In genomic region chr3:115204470-115204869, GRCh38 we compare ENCODE assay signal across 1 cellular context.
TF ChIP-seq lines count a peak whose summit lies in the region.

No MANE protein-coding gene starts in this region.

TF ChIP-seq in HepG2, 621 proteins besides CTCF, POLR2A, EP300 and RAD21 (continued from another document and continues in another):
- TF ChIP-seq ZNF687 (CRISPR knock-in tag; IDR thresholded peaks at IDR 0.05) (no peak), ZNF784 (CRISPR knock-in tag; IDR thresholded peaks at IDR 0.05; ENCODE audit: borderline replicate concordance) (no peak), SOX6 (IDR thresholded peaks at IDR 0.05) (no peak), SOX6 (CRISPR knock-in tag; IDR thresholded peaks at IDR 0.05) (0 out of 2 replicates have a peak, but pooled peaks have one; percentile 18), FOXO1 (CRISPR knock-in tag; IDR thresholded peaks at IDR 0.05) (peak; percentile 21; the same call in 1 of the 2 replicates), ATF6 (CRISPR knock-in tag; conservative IDR thresholded peaks at IDR 0.05) (no peak), FOXK1 (CRISPR knock-in tag; IDR thresholded peaks at IDR 0.05; ENCODE audit: borderline replicate concordance, low read depth) (0 out of 2 replicates have a peak, but pooled peaks have one; percentile 21), SOX13 (IDR thresholded peaks at IDR 0.05) (no peak), SOX13 (CRISPR knock-in tag; conservative IDR thresholded peaks at IDR 0.05 in 1 of 2, IDR thresholded peaks at IDR 0.05 in 1 of 2) (0 out of 4 replicates have a peak, but pooled peaks of 1 of the 2 experiments have one; percentile 24), GATAD2A (CRISPR knock-in tag; IDR thresholded peaks at IDR 0.05) (peak; percentile 28; the same call in 1 of the 2 replicates), CEBPZ (IDR thresholded peaks at IDR 0.05; ENCODE audit: low read length) (no peak), SOX5 (CRISPR knock-in tag; IDR thresholded peaks at IDR 0.05; ENCODE audit: borderline replicate concordance) (peak; percentile 59), CEBPB (IDR thresholded peaks at IDR 0.05; ENCODE audit: borderline replicate concordance, low read depth, low read length) (peak; percentile 50; the same call in 1 of the 2 replicates), DNMT1 (CRISPR knock-in tag; IDR thresholded peaks at IDR 0.05) (no peak), SPEN (CRISPR knock-in tag; IDR thresholded peaks at IDR 0.05; ENCODE audit: low read depth) (no peak), SMARCC2 (IDR thresholded peaks at IDR 0.05) (no peak), MAX (IDR thresholded peaks at IDR 0.05) (peak; percentile 28; the same call in 1 of the 2 replicates), BCL6 (CRISPR knock-in tag; IDR thresholded peaks at IDR 0.05) (peak; percentile 81), CEBPG (CRISPR knock-in tag; IDR thresholded peaks at IDR 0.05) (0 out of 2 replicates have a peak, but pooled peaks have one; percentile 17), TEAD3 (CRISPR knock-in tag; optimal IDR thresholded peaks at IDR 0.05; ENCODE audit: borderline replicate concordance) (peak; percentile 90), ZNF3 (CRISPR knock-in tag; IDR thresholded peaks at IDR 0.05) (0 out of 2 replicates have a peak, but pooled peaks have one; percentile 9), TBX2 (CRISPR knock-in tag; IDR thresholded peaks at IDR 0.05; ENCODE audit: borderline replicate concordance) (no peak), AHDC1 (CRISPR knock-in tag; IDR thresholded peaks at IDR 0.05; ENCODE audit: borderline replicate concordance) (peak; percentile 77; the same call in 1 of the 2 replicates), LCORL (IDR thresholded peaks at IDR 0.05) (no peak), LCORL (CRISPR knock-in tag; IDR thresholded peaks at IDR 0.05) (0 out of 2 replicates have a peak, but pooled peaks have one; percentile 21), ZNF644 (CRISPR knock-in tag; IDR thresholded peaks at IDR 0.05; ENCODE audit: low read depth) (peak; percentile 49; the same call in 1 of the 2 replicates), HNF4G (IDR thresholded peaks at IDR 0.05; ENCODE audit: borderline replicate concordance, low read depth, low read length) (peak; percentile 30; the same call in 1 of the 2 replicates), HNF4G (CRISPR knock-in tag; IDR thresholded peaks at IDR 0.05; ENCODE audit: borderline replicate concordance, low read depth) (no peak), SAP130 (CRISPR knock-in tag; IDR thresholded peaks at IDR 0.05; ENCODE audit: low read depth) (0 out of 2 replicates have a peak, but pooled peaks have one; percentile 30), ZNF724P (CRISPR knock-in tag; IDR thresholded peaks at IDR 0.05; ENCODE audit: borderline replicate concordance) (no peak)
- TF ChIP-seq, protein P1, sequence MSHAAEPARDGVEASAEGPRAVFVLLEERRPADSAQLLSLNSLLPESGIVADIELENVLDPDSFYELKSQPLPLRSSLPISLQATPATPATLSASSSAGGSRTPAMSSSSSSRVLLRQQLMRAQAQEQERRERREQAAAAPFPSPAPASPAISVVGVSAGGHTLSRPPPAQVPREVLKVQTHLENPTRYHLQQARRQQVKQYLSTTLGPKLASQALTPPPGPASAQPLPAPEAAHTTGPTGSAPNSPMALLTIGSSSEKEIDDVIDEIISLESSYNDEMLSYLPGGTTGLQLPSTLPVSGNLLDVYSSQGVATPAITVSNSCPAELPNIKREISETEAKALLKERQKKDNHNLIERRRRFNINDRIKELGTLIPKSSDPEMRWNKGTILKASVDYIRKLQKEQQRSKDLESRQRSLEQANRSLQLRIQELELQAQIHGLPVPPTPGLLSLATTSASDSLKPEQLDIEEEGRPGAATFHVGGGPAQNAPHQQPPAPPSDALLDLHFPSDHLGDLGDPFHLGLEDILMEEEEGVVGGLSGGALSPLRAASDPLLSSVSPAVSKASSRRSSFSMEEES (CRISPR knock-in tag; IDR thresholded peaks at IDR 0.05), result 0 out of 2 replicates have a peak, but pooled peaks have one; percentile 51
- TF ChIP-seq, protein P2, sequence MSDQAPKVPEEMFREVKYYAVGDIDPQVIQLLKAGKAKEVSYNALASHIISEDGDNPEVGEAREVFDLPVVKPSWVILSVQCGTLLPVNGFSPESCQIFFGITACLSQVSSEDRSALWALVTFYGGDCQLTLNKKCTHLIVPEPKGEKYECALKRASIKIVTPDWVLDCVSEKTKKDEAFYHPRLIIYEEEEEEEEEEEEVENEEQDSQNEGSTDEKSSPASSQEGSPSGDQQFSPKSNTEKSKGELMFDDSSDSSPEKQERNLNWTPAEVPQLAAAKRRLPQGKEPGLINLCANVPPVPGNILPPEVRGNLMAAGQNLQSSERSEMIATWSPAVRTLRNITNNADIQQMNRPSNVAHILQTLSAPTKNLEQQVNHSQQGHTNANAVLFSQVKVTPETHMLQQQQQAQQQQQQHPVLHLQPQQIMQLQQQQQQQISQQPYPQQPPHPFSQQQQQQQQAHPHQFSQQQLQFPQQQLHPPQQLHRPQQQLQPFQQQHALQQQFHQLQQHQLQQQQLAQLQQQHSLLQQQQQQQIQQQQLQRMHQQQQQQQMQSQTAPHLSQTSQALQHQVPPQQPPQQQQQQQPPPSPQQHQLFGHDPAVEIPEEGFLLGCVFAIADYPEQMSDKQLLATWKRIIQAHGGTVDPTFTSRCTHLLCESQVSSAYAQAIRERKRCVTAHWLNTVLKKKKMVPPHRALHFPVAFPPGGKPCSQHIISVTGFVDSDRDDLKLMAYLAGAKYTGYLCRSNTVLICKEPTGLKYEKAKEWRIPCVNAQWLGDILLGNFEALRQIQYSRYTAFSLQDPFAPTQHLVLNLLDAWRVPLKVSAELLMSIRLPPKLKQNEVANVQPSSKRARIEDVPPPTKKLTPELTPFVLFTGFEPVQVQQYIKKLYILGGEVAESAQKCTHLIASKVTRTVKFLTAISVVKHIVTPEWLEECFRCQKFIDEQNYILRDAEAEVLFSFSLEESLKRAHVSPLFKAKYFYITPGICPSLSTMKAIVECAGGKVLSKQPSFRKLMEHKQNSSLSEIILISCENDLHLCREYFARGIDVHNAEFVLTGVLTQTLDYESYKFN (CRISPR knock-in tag; conservative IDR thresholded peaks at IDR 0.05), result peak; percentile 42
